Comparison of ENCODE assay signal across 8 cellular contexts in the genomic region with DNA sequence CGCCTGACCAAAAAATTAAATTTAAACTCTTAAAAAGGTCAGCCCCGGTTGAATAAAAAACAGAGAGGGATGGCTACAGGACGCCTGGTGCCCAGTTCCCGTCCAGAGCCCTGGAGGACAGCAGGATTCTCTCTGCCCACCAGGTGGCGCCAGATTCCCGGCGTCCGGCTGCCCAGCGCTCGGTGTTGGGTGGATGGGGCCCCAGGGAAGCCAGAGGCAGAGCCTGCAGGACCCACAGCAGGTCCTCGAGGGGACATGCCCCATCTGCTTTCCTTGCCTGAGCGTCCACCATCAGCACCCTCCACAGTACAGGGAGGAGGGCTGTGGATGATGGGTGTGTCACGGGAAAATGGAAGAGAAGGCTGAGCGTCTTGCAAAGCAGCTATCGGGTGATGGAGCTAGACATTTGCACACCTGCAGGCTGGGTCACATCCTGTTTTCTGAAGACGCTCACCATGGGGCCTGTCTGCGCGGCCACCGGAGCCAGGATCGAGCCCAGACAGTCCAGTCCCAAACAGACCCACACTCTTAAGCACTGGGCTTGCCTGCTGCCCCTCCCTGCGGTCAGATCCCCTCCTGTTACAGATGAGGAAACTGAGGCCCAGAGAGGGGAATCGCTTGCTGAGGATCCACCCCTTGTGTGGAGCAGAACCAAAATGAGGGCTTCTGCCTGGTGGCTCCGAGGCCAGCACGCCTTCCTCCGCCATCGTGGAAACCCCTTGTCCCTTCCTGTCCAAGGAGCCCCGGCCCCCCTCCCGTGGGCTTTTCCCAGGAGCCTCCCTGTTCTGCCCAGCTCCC. TPM values are rescaled to one million over a fixed set of nuclear protein-coding genes. Genes with fewer than 3 reads are reported as not detected.
A peak's percentile ranks its signal among the peaks of the same experiment; 100 is the strongest.
DNase-seq lines count a peak whose midpoint lies in the region; ATAC-seq, FAIRE-seq and TF ChIP-seq lines count a peak whose summit lies in the region.

No MANE protein-coding gene starts in this region.

- H3K27me3 ChIP-seq in HL-60 (ENCODE audit: insufficient read depth, poor library complexity, severe bottlenecking) (peaks cover 6% of the 10 kb centered on the region), OCI-LY3 (ENCODE audit: low read depth, low read length) (peaks cover 13% of the 10 kb centered on the region)

- peak overlapping the region; percentile 97 for H3K4me2 ChIP-seq in OCI-LY3 (ENCODE audit: low read length)

- H3K9ac ChIP-seq in OCI-LY3 (ENCODE audit: low read length), result peak overlapping the region; percentile 57

- no peaks in the 10 kb centered on the region for H3K36me3 ChIP-seq in OCI-LY3 (replicated peaks; ENCODE audit: low read depth, low read length)

- peak; percentile 91 for FAIRE-seq in GM12891 (lab: Jason Lieb, UNC)

- POLR2A ChIA-PET in naive thymus-derived CD8-positive, alpha-beta T cell (lab: Charles Lee), result interaction anchor here (0.5 to 13.1 kb wide), 19 partner anchors 18 to 358 kb away, joined by 3 to 231 read pairs (median 5); a partner anchor contains a TSS

- peak; percentile 66 to 68 for ATAC-seq in naive thymus-derived CD8-positive, alpha-beta T cell
- peak; percentile 91 for ATAC-seq in stimulated activated memory B cell treated with anti-CD40 and anti-IgM and Interleukin-4, amounts not matched to agents 10 μg/mL and 1 μg/mL and 100 μg/mL, for 72 hours

- DNase-seq in GM12891 (ENCODE audit: insufficient read length, low spot score) (peak; percentile 73), HL-60 (ENCODE audit: low read depth in 1 of 2, low spot score in 1 of 2) (peak; percentile 35 to 74), activated T-cell treated with anti-CD3 and anti-CD28 coated beads for 1 hour (ENCODE audit: low read depth) (peak; percentile 79), epithelial cell of proximal tubule (ENCODE audit: low read depth) (no peak), cerebellar nuclear complex (lab: John Stamatoyannopoulos, UW) (no peak)
- peak; percentile 64 to 92 (median 84) for DNase-seq in naive thymus-derived CD8-positive, alpha-beta T cell

- peaks cover 19% of the 10 kb centered on the region for H3K4me1 ChIP-seq in OCI-LY3 (ENCODE audit: low read length)

- H3K27ac ChIP-seq in HL-60 (replicated peaks) (no peak overlapping the region), OCI-LY3 (ENCODE audit: low read length) (no peak overlapping the region; the same call in 1 of the 2 replicates)

- no peaks in the 10 kb centered on the region for H4K20me1 ChIP-seq in OCI-LY3 (ENCODE audit: insufficient read depth, low read length)

- peak; percentile 77 for TF ChIP-seq CTCF in HL-60 (IDR thresholded peaks at IDR 0.05; ENCODE audit: insufficient read depth, low read length)
- peak; percentile 97 for TF ChIP-seq CTCF in OCI-LY3 (IDR thresholded peaks at IDR 0.05; ENCODE audit: low read depth, low read length)
- peak; percentile 88 for TF ChIP-seq CTCF in epithelial cell of proximal tubule (conservative IDR thresholded peaks at IDR 0.05; ENCODE audit: low read depth, low read length)

- peaks cover 0 to 2% (median 0%) of the 10 kb centered on the region in 3 donors for H3K36me3 Mint-ChIP-seq in naive thymus-derived CD8-positive, alpha-beta T cell
- no peaks in the 10 kb centered on the region for H3K36me3 Mint-ChIP-seq in stimulated activated memory B cell treated with anti-CD40 and anti-IgM and Interleukin-4, amounts not matched to agents 10 μg/mL and 1 μg/mL and 100 μg/mL, for 72 hours

- H3K4me3 Mint-ChIP-seq in naive thymus-derived CD8-positive, alpha-beta T cell, result peak overlapping the region; percentile 53 to 83 (median 76)
- H3K4me3 Mint-ChIP-seq in stimulated activated memory B cell treated with anti-CD40 and anti-IgM and Interleukin-4, amounts not matched to agents 10 μg/mL and 1 μg/mL and 100 μg/mL, for 72 hours, result peak overlapping the region; percentile 65

- H3K27me3 Mint-ChIP-seq in naive thymus-derived CD8-positive, alpha-beta T cell, result no peaks in the 10 kb centered on the region
- peaks cover 18% of the 10 kb centered on the region for H3K27me3 Mint-ChIP-seq in stimulated activated memory B cell treated with anti-CD40 and anti-IgM and Interleukin-4, amounts not matched to agents 10 μg/mL and 1 μg/mL and 100 μg/mL, for 72 hours

- H3K27ac Mint-ChIP-seq in naive thymus-derived CD8-positive, alpha-beta T cell, result peak overlapping the region; percentile 91 to 99 (median 96)
- H3K27ac Mint-ChIP-seq in stimulated activated memory B cell treated with anti-CD40 and anti-IgM and Interleukin-4, amounts not matched to agents 10 μg/mL and 1 μg/mL and 100 μg/mL, for 72 hours, result peak overlapping the region; percentile 93

- peak overlapping the region; percentile 96 for H2AFZ ChIP-seq in OCI-LY3 (ENCODE audit: low read depth, low read length)

- no peaks in the 10 kb centered on the region for H3K79me2 ChIP-seq in OCI-LY3 (ENCODE audit: low read length)

- H3K9me3 ChIP-seq in OCI-LY3 (ENCODE audit: insufficient read depth, low read length), result no peaks in the 10 kb centered on the region

- H3K4me3 ChIP-seq in HL-60 (replicated peaks; ENCODE audit: insufficient read depth, low read length), result no peak overlapping the region
- H3K4me3 ChIP-seq in OCI-LY3 (ENCODE audit: low read length), result peak overlapping the region; percentile 77
- no peak overlapping the region for H3K4me3 ChIP-seq in epithelial cell of proximal tubule (ENCODE audit: low read depth, low read length)

- no peak for TF ChIP-seq POLR2A in GM12891 (IDR thresholded peaks at IDR 0.05; ENCODE audit: low read depth, low read length)

- H3K9me3 Mint-ChIP-seq in naive thymus-derived CD8-positive, alpha-beta T cell, result no peaks in the 10 kb centered on the region
- H3K9me3 Mint-ChIP-seq in stimulated activated memory B cell treated with anti-CD40 and anti-IgM and Interleukin-4, amounts not matched to agents 10 μg/mL and 1 μg/mL and 100 μg/mL, for 72 hours, result no peaks in the 10 kb centered on the region

- peaks cover 33 to 50% (median 47%) of the 10 kb centered on the region in 4 donors for H3K4me1 Mint-ChIP-seq in naive thymus-derived CD8-positive, alpha-beta T cell
- H3K4me1 Mint-ChIP-seq in stimulated activated memory B cell treated with anti-CD40 and anti-IgM and Interleukin-4, amounts not matched to agents 10 μg/mL and 1 μg/mL and 100 μg/mL, for 72 hours, result peaks cover 55% of the 10 kb centered on the region

TF ChIP-seq in GM12891, 5 proteins besides CTCF, POLR2A, EP300 and RAD21:
- TF ChIP-seq POU2F2 (IDR thresholded peaks at IDR 0.05; ENCODE audit: low read depth, low read length) (0 out of 2 replicates have a peak, but pooled peaks have one; percentile 22), SPI1 (IDR thresholded peaks at IDR 0.05; ENCODE audit: low read depth, low read length) (peak; percentile 76), POLR2AphosphoS5 (IDR thresholded peaks at IDR 0.05; ENCODE audit: low read depth, low read length) (no peak)

RNA-seq across cellular contexts. Expression of a gene that starts 18.5 kb away (rescaled TPM):
- 10.8 TPM for polyA plus RNA-seq in GM12891 (2012; ENCODE audit: low read depth, missing spikeins)
- 1.7 and 5.8 TPM in 2 replicates for total RNA-seq in epithelial cell of proximal tubule
- total RNA-seq in naive thymus-derived CD8-positive, alpha-beta T cell, result 100 to 1,000 TPM; 131 to 133 TPM
- 10 to 100 TPM; 19.1 to 23.1 (median 19.5) TPM for polyA plus RNA-seq in naive thymus-derived CD8-positive, alpha-beta T cell

Comparison
In these comparisons a context has a peak if more than half of its experiments do, and no peak if none do; other contexts are left out.
1. DNase-seq: peak in GM12891 (single experiment), HL-60 (2 of 2), activated T-cell treated with anti-CD3 and anti-CD28 coated beads for 1 hour (single experiment) and naive thymus-derived CD8-positive, alpha-beta T cell (10 of 10); none in epithelial cell of proximal tubule (single experiment) and cerebellar nuclear complex (0 of 2).
2. RNA of a gene that starts 18.5 kb away (total RNA-seq): 131 to 133 TPM in naive thymus-derived CD8-positive, alpha-beta T cell; 1.7 to 5.8 TPM in epithelial cell of proximal tubule; every median in the first group is over 10 times any median in the second.
3. Peak in every context shown above with its lines, with median percentiles within 50 percentile points of each other: CTCF ChIP-seq.